Comparison of ENCODE assay signal across 8 cellular contexts in the genomic region with DNA sequence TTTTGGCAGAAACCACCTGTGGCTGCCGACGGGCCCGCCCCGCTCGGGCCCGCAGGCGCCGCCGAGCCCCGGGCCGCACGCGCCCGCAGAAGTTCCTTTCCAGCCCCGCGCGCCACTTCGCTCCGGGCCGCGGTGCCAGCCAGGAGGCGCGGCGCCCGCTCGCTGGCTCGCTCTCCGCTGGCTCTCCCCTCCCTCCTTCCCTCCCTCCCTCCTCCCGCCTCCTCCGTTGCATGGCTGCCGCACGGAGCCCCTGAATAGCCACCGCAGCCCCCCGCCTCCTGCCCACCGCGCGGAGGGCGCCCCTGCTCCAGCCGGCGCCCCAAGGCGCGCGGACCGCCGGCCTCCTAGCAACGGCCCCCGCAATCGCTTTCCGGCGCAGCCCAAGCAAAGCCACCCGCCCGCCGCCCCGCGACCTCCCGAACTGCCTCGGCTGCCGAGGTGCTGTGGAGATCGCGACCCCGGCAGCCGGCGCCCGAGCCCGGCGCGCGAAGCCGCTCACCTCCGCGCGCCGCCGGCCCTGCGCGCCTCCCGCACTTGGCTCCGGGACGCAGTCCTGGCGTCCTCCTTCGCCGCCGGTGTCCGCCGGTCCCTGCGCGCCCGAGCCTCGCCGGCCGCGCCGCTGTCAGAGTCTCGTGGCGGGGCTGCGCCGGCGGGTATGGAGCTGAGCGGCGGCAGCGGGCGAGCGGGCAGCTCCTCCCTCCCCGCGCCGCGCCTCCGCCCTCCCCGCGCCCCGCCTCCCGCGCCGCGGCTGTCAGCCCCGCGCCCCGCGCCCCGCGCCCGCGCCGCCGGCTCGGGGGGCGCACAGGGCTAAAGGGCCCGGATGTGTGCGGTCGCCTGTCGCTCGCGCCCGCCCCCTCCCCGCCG. TPM values are rescaled to one million over a fixed set of nuclear protein-coding genes. Genes with fewer than 3 reads are reported as not detected.
A peak's percentile ranks its signal among the peaks of the same experiment; 100 is the strongest.
DNase-seq lines count a peak whose midpoint lies in the region; ATAC-seq, FAIRE-seq and TF ChIP-seq lines count a peak whose summit lies in the region.

A gene (minus strand): TSS at position 657 of the 864 bp plus-strand sequence.

- H3K9me3 Mint-ChIP-seq in MCF 10A (ENCODE audit: unreplicated experiment), result no peaks in the 10 kb centered on the region

- POLR2A ChIA-PET in MCF 10A (lab: Yijun Ruan, JAX), result interaction anchor here (1.3 kb wide), 1 partner anchor 79 kb away, joined by 3 read pairs; no protein-coding TSS in a partner anchor

- BruUV-seq in MCF 10A (replicated peaks; lab: Mats Ljungman, UMichigan), result no TSS peak

- ATAC-seq in GM19463 (IDR thresholded peaks at IDR 0.05; ENCODE audit: unreplicated experiment) (peak; percentile 29), GM21423 (IDR thresholded peaks at IDR 0.05; ENCODE audit: unreplicated experiment) (no peak)

- TF ChIP-seq CTCF in C4-2B (conservative IDR thresholded peaks at IDR 0.05), result no peak
- no peak for TF ChIP-seq CTCF in MCF 10A (IDR thresholded peaks at IDR 0.05; ENCODE audit: unreplicated experiment)

- 1% methylated on average over 60 to 136 of the region's 136 CpGs for whole genome bisulfite sequencing in small intestine, 3 donors

- intact Hi-C loops in MCF 10A (cut with micrococcal nuclease), result no loop called here

- peak within 1 kb of the TSS; percentile 14; the same call in 1 of the 2 replicates for H3K27ac ChIP-seq in C4-2B
- no peak within 1 kb of the TSS for H3K27ac ChIP-seq in small intestine (ENCODE audit: low read depth in 1 of 2, low read length in 1 of 2)

- H3K27me3 Mint-ChIP-seq in MCF 10A (ENCODE audit: insufficient read depth, unreplicated experiment), result no peaks in the 10 kb centered on the region

- FAIRE-seq in small intestine (lab: Jason Lieb, UNC), result no peak

- CTCF ChIA-PET in MCF 10A (lab: Yijun Ruan, JAX), result interaction anchor here (1.0 to 1.2 kb wide), 2 partner anchors 33 to 179 kb away, joined by 3 to 5 read pairs; no protein-coding TSS in a partner anchor

- H3K36me3 ChIP-seq in small intestine (ENCODE audit: control insufficient read depth in 2 of 2, insufficient read depth in 2 of 2, low read length in 2 of 2), result no peaks in the 10 kb centered on the region

- H3K4me3 Mint-ChIP-seq in MCF 10A (ENCODE audit: unreplicated experiment), result peak within 1 kb of the TSS; percentile 75

- H3K4me1 ChIP-seq in small intestine (ENCODE audit: control insufficient read depth in 2 of 2, insufficient read depth in 1 of 2, low read depth in 1 of 2, low read length in 1 of 2), result no peaks in the 10 kb centered on the region

- H3K9me3 ChIP-seq in small intestine (ENCODE audit: control insufficient read depth, low read depth), result no peaks in the 10 kb centered on the region

- peak within 1 kb of the TSS; percentile 41 to 78 for H3K4me3 ChIP-seq in small intestine (ENCODE audit: low read depth in 1 of 2, low read length in 2 of 2)

- H3K27ac Mint-ChIP-seq in MCF 10A (ENCODE audit: low read depth, unreplicated experiment), result no peak within 1 kb of the TSS

- no peaks in the 10 kb centered on the region for H3K36me3 Mint-ChIP-seq in MCF 10A (ENCODE audit: insufficient read depth, unreplicated experiment)

- H3K27me3 ChIP-seq in small intestine (ENCODE audit: control insufficient read depth in 2 of 2, insufficient read depth in 2 of 2, low read length in 2 of 2), result peaks cover 6 to 27% of the 10 kb centered on the region in 2 donors

- peaks cover 12% of the 10 kb centered on the region for H3K4me1 Mint-ChIP-seq in MCF 10A (ENCODE audit: insufficient read depth, unreplicated experiment)

- DNase-seq in NCI-H748 (lab: John Stamatoyannopoulos, UW; ENCODE audit: unreplicated experiment) (peak; percentile 71), MCF 10A (ENCODE audit: unreplicated experiment) (no peak), islet precursor cell (peak; percentile 67), small intestine (peak; percentile 30), COLO829 (ENCODE audit: low spot score) (no peak)

RNA-seq across cellular contexts. Expression of the gene that starts here (rescaled TPM):
- 0.42 and 0.69 TPM in 2 replicates for total RNA-seq in MCF 10A (2022)
- polyA plus RNA-seq in small intestine, result 1 to 10 TPM in 1 of 3 donors, under 1 TPM in 2; 0.54 to 4.1 (median 0.67) TPM

Comparison
In these comparisons a context has a peak if more than half of its experiments do, and no peak if none do; other contexts are left out.
1. DNase-seq: peak in NCI-H748 (single experiment), islet precursor cell (single experiment) and small intestine (single experiment); none in MCF 10A (single experiment) and COLO829 (single experiment).